Comparison of ENCODE assay signal across 8 cellular contexts in the genomic region with DNA sequence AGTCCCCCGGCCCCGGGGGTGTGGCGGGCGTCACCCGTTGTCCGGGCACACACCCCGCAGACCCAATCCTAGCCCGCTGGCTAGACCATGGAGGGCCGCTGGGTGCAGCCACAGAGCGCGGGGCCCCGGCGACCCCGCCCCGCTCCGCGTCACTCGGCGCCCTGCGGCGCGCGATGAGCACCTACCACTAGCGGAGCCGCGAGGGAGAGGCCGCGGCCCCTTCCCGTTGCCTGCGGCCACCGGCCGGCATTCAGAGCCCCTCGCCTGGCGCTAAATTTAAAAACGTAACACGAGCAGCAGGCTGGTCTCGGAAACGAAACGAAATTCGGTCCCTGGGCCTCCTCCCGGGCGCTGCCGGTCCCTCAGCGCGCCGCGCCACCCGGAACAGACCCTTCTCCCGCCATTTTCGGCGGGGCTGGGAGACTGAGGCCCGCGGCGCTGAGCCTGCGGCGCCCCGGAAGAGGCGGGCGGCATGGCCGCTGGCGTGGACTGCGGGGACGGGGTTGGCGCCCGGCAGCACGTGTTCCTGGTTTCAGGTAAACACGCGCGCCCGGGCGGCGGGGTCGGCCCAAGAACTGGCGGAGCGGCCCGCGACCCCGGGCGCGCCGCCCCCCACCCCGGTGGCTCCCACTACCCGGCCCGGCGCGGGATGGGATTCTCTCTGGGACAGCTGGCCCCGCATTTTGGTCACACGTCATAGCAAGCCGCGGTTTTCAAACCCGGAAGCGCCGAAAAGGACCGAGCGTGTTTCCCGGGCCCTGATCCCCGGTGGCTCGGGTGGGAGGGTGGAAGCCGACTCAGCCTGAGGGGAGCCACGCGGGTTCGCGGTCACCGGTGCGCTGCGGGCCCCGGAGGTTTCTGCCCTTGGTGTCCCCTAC. TPM values are rescaled to one million over a fixed set of nuclear protein-coding genes. Genes with fewer than 3 reads are reported as not detected.
DNase-seq lines count a peak whose midpoint lies in the region; ATAC-seq, FAIRE-seq and TF ChIP-seq lines count a peak whose summit lies in the region.

A gene with protein sequence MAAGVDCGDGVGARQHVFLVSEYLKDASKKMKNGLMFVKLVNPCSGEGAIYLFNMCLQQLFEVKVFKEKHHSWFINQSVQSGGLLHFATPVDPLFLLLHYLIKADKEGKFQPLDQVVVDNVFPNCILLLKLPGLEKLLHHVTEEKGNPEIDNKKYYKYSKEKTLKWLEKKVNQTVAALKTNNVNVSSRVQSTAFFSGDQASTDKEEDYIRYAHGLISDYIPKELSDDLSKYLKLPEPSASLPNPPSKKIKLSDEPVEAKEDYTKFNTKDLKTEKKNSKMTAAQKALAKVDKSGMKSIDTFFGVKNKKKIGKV (plus strand): TSS at position 187 of the 878 bp plus-strand sequence. CDS start 286 bp downstream, at position 473.

- peaks cover 10% of the 10 kb centered on the region; the same call in 1 of the 2 replicates for H3K23me2 ChIP-seq in H1 (ENCODE audit: low read depth, low read length)

- H3K27ac ChIP-seq in H1 (ENCODE audit: low read depth, low read length) (peak within 1 kb of the TSS; percentile 70), mesodermal cell (ENCODE audit: low read depth, low read length, severe bottlenecking) (peak within 1 kb of the TSS; percentile 71)

- peak within 1 kb of the TSS; percentile 78 for H3K56ac ChIP-seq in H1 (replicated peaks; ENCODE audit: insufficient read length, low read depth, low read length)

- CTCF ChIA-PET in H1 (lab: Charles Lee; ENCODE audit: partially characterized antibody): interaction anchor here (0.7 to 1.5 kb wide), 3 partner anchors 31 to 611 kb away, joined by 3 to 4 read pairs (median 3); no protein-coding TSS in a partner anchor

- peak within 1 kb of the TSS; percentile 76; the same call in 1 of the 2 replicates for H2BK5ac ChIP-seq in H1 (ENCODE audit: low read depth, low read length)

- peak within 1 kb of the TSS; percentile 95 for H4K91ac ChIP-seq in H1 (replicated peaks; ENCODE audit: insufficient read length, low read length)

- H4K8ac ChIP-seq in H1 (ENCODE audit: extremely low read depth, insufficient read depth, low read length): peak within 1 kb of the TSS; percentile 98

- no peak for TF ChIP-seq EP300 in H1 (IDR thresholded peaks at IDR 0.05; ENCODE audit: borderline replicate concordance in 1 of 2, low read depth in 2 of 2, low read length in 2 of 2)

- peaks cover 0 to 35% of the 10 kb centered on the region in 2 experiments; a peak in 2 of 4 replicates for H3K79me2 ChIP-seq in H1 (ENCODE audit: control insufficient read depth in 1 of 2, insufficient read depth in 2 of 2, low read length in 2 of 2)

- FAIRE-seq in GM19239 (lab: Jason Lieb, UNC) (peak; percentile 54), H1 (lab: Jason Lieb, UNC) (no peak)

- 0 out of 2 replicates have a peak within 1 kb of the TSS, but pooled peaks have one; percentile 68 for H2BK12ac ChIP-seq in H1 (ENCODE audit: low read depth, low read length)

- WGBS in H1 (ENCODE audit: extremely low coverage in 1 of 2, insufficient coverage in 1 of 2, insufficient read length in 1 of 2, insufficient replicate concordance in 2 of 2, low coverage in 1 of 2, low lambda C conversion rate in 2 of 2, missing lambda C conversion rate in 1 of 2), 2 experiments: 2% methylated on average over 90 of the region's 107 CpGs; no CpG with 5 or more reads in 1 of the 2 experiments
- 1% methylated on average over 93 to 96 of the region's 107 CpGs for WGBS in mesodermal cell (ENCODE audit: insufficient coverage in 2 of 2), 2 experiments

- H2BK15ac ChIP-seq in H1 (ENCODE audit: low read length): no peak within 1 kb of the TSS

- H3K18ac ChIP-seq in H1 (ENCODE audit: extremely low read depth, low read length): peak within 1 kb of the TSS; percentile 81; the same call in 1 of the 2 replicates

- peak; percentile 66 for ATAC-seq in HG03439 (IDR thresholded peaks at IDR 0.05; ENCODE audit: unreplicated experiment)

- peak; percentile 76 to 83 for TF ChIP-seq POLR2A in H1 (IDR thresholded peaks at IDR 0.05; ENCODE audit: control extremely low read depth in 1 of 2, low read depth in 2 of 2, low read length in 2 of 2)

- POLR2A ChIA-PET in H1 (lab: Charles Lee; ENCODE audit: partially characterized antibody): interaction anchor here (0.8 to 2.0 kb wide), 8 partner anchors 8 to 522 kb away, joined by 3 to 13 read pairs (median 4); no protein-coding TSS in a partner anchor

- no peaks in the 10 kb centered on the region for H3K27me3 ChIP-seq in H1 (replicated peaks in 1 of 4; ENCODE audit: control insufficient read depth in 3 of 4, extremely low read depth in 1 of 4, insufficient read depth in 3 of 4, low read length in 3 of 4)

- no peak within 1 kb of the TSS for H2AK5ac ChIP-seq in H1 (ENCODE audit: low read depth, low read length)

- peak within 1 kb of the TSS; percentile 72 to 92 for H3K4me2 ChIP-seq in H1 (ENCODE audit: insufficient read depth in 1 of 2, low read depth in 2 of 2, low read length in 2 of 2)

- TF ChIP-seq RAD21 in H1 (IDR thresholded peaks at IDR 0.05 in 1 of 2, conservative IDR thresholded peaks at IDR 0.05 in 1 of 2; ENCODE audit: low read depth in 2 of 2, low read length in 2 of 2): no peak; a peak in 1 of 4 replicates

- H4K5ac ChIP-seq in H1 (ENCODE audit: insufficient read length, low read depth, low read length): peak within 1 kb of the TSS; percentile 77

- peak within 1 kb of the TSS; percentile 80 to 89 (median 85) for H3K9ac ChIP-seq in H1 (replicated peaks in 1 of 4; ENCODE audit: extremely low read depth in 1 of 4, low read depth in 3 of 4, low read length in 3 of 4)

- no peaks in the 10 kb centered on the region for H3K9me3 ChIP-seq in H1 (ENCODE audit: insufficient read depth in 2 of 2, low read depth in 1 of 2, low read length in 1 of 2)
- H3K9me3 ChIP-seq in mesodermal cell (ENCODE audit: control insufficient read depth, low read length): no peaks in the 10 kb centered on the region

- H3K4me1 ChIP-seq in H1 (replicated peaks in 1 of 4; ENCODE audit: control insufficient read depth in 3 of 4, insufficient read depth in 4 of 4, low read length in 3 of 4): peaks cover 2 to 9% (median 6%) of the 10 kb centered on the region in 4 experiments; a peak in 6 of 7 replicates
- H3K4me1 ChIP-seq in mesodermal cell (ENCODE audit: control insufficient read depth, insufficient read depth, low read length, poor library complexity, severe bottlenecking): peaks cover 18% of the 10 kb centered on the region

- H3K14ac ChIP-seq in H1 (ENCODE audit: insufficient read length): no peak within 1 kb of the TSS

- H4K20me1 ChIP-seq in H1 (replicated peaks in 1 of 2; ENCODE audit: control insufficient read depth in 1 of 2, insufficient read depth in 2 of 2, low read length in 2 of 2): no peaks in the 10 kb centered on the region

- H2AFZ ChIP-seq in H1 (ENCODE audit: low read length): peak within 1 kb of the TSS; percentile 47

- H2BK120ac ChIP-seq in H1 (replicated peaks; ENCODE audit: low read depth, low read length): no peak within 1 kb of the TSS

- peak in 13 of 14 donors; percentile 36 to 82 (median 67) for DNase-seq in C1 segment of cervical spinal cord (lab: John Stamatoyannopoulos, UW)
- peak; percentile 50 for DNase-seq in GM19239 (ENCODE audit: insufficient read length, low spot score)
- DNase-seq in NCI-H82 treated with DMSO at 0.1 percent for 48 hours (lab: John Stamatoyannopoulos, UW; ENCODE audit: unreplicated experiment): peak; percentile 28
- peak; percentile 35 to 39 for DNase-seq in activated CD8-positive, alpha-beta memory T cell treated with anti-CD3 and anti-CD28 coated beads for 4 hours (ENCODE audit: low read depth in 2 of 2)
- peak in 1 of 2 experiments; percentile 83 for DNase-seq in H1 (ENCODE audit: low read depth in 1 of 2, low spot score in 2 of 2)
- DNase-seq in stimulated activated CD8-positive, alpha-beta memory T cell treated with anti-CD3 and anti-CD28 coated beads, Interleukin-15, amount 100 ng/mL, for 48 hours (ENCODE audit: low read depth in 2 of 2): peak; percentile 58 to 63

- peak within 1 kb of the TSS; percentile 92 for H3K4ac ChIP-seq in H1 (replicated peaks; ENCODE audit: insufficient read length, low read depth, low read length)

- no peaks in the 10 kb centered on the region for H3K36me3 ChIP-seq in H1 (ENCODE audit: control insufficient read depth in 2 of 4, insufficient read depth in 4 of 4, low read length in 3 of 4)
- H3K36me3 ChIP-seq in mesodermal cell (ENCODE audit: control insufficient read depth, insufficient read depth, low read length): no peaks in the 10 kb centered on the region

- no peak for TF ChIP-seq CTCF in H1 (IDR thresholded peaks at IDR 0.05; ENCODE audit: control extremely low read depth in 1 of 3, insufficient read depth in 1 of 3, low read depth in 1 of 3, low read length in 3 of 3)

- no peak within 1 kb of the TSS for H3K23ac ChIP-seq in H1 (ENCODE audit: insufficient read length)

- no peak within 1 kb of the TSS for H2BK20ac ChIP-seq in H1 (ENCODE audit: low read length)

- H3K4me3 ChIP-seq in H1 (ENCODE audit: extremely low read depth in 1 of 4, insufficient read depth in 2 of 4, low read depth in 3 of 4, low read length in 4 of 4) (peak within 1 kb of the TSS; percentile 48 to 76 (median 66)), mesodermal cell (ENCODE audit: extremely low read depth, insufficient read depth, low read length, poor library complexity, severe bottlenecking) (peak within 1 kb of the TSS; percentile 63)

- no peaks in the 10 kb centered on the region; the same call in none of the 2 replicates for H3K79me1 ChIP-seq in H1 (ENCODE audit: low read depth, low read length)

TF ChIP-seq in H1, 55 proteins besides CTCF, POLR2A, EP300 and RAD21 (continues in another document):
- TF ChIP-seq ZNF274 (IDR thresholded peaks at IDR 0.05; ENCODE audit: borderline replicate concordance, extremely low read depth, low read length): no peak
- TF ChIP-seq, protein P1, sequence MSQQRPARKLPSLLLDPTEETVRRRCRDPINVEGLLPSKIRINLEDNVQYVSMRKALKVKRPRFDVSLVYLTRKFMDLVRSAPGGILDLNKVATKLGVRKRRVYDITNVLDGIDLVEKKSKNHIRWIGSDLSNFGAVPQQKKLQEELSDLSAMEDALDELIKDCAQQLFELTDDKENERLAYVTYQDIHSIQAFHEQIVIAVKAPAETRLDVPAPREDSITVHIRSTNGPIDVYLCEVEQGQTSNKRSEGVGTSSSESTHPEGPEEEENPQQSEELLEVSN (IDR thresholded peaks at IDR 0.05): peak; percentile 94
- TF ChIP-seq POLR2AphosphoS5 (IDR thresholded peaks at IDR 0.05; ENCODE audit: low read depth, low read length): peak; percentile 77

RNA-seq across cellular contexts. Expression of the gene that starts here (rescaled TPM):
- total RNA-seq in H1 (2021; fragmentation: NEBNext Ultra II Directional; extraction: Animal tissue kit (Norgen Biotek cat#: 25700)): 43.8 and 43.9 TPM in 2 replicates
- 8.5 and 19.3 TPM in 2 replicates for polyA plus RNA-seq in H1 (2011; rRNA removed)
- 21.2 TPM for polyA plus RNA-seq in H1 (2011; cell fraction: cytosol; rRNA removed)
- polyA plus RNA-seq in H1 (2011; cell fraction: nucleus; rRNA removed): 7.2 TPM
- polyA plus RNA-seq in H1 (2012, experiment 1 of 2): 26.5 to 52.4 TPM (median 33.4 TPM) in 4 replicates
- polyA plus RNA-seq in H1 (2012, experiment 2 of 2): 19.3 TPM
- polyA plus RNA-seq in H1 (2013, experiment 1 of 2): 44.7 TPM
- polyA plus RNA-seq in H1 (2013, experiment 2 of 2): 45.8 TPM
- 17.2 and 19.5 TPM in 2 replicates for polyA minus RNA-seq in H1 (2011; rRNA and poly(A)+ RNA removed)
- polyA minus RNA-seq in H1 (2011; cell fraction: cytosol; rRNA and poly(A)+ RNA removed): 11.7 TPM
- polyA minus RNA-seq in H1 (2011; cell fraction: nucleus; rRNA and poly(A)+ RNA removed): 66.1 TPM
- polyA plus RNA-seq in mesodermal cell (2013, experiment 1 of 2): 24.9 TPM
- 37.1 TPM for polyA plus RNA-seq in mesodermal cell (2013, experiment 2 of 2)
